ENCODE assay signal across 21 cellular contexts in the genomic region with DNA sequence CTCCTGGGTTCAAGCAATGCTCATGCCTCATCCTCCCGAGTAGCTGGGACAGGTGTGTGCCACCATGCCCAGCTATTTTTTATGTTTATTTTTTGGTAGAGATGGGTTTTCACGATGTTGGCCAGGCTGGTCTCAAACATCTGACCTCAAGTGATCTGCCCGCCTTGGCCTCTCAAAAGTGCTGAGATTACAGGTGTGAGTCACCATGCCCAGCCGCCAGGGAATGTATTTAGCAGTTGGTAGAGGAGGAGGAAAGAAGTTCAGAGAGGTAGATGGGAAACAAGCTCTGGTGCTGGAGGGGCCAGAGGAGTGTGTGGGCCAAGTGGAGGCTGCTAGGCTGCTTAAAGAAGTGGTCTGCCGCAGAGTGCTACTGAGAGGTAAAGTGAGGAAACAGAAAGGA. TPM values are rescaled to one million over a fixed set of nuclear protein-coding genes. Genes with fewer than 3 reads are reported as not detected.
A peak's percentile ranks its signal among the peaks of the same experiment; 100 is the strongest.
DNase-seq lines count a peak whose midpoint lies in the region; ATAC-seq lines count a peak whose summit lies in the region.
"Had no signal": no experiment of that assay in that cellular context is flagged by ENCODE, and none has a peak within 500 bp of the region (broad histone marks: within the 10 kb centered on the region; RNA-seq: fewer than 3 reads in every experiment).

No MANE protein-coding gene starts in this region.

- H3F3A ChIP-seq in GM23248 (ENCODE audit: insufficient read depth) = no peaks in the 10 kb centered on the region

- H4K20me1 ChIP-seq in GM23248 (ENCODE audit: insufficient read depth) = no peaks in the 10 kb centered on the region

- H3K27me3 ChIP-seq in MG63 (no peaks in the 10 kb centered on the region), GM23248 (replicated peaks; ENCODE audit: insufficient read depth) (no peaks in the 10 kb centered on the region)

- H3K79me2 ChIP-seq in GM23248 (ENCODE audit: insufficient read depth) = peaks cover 43% of the 10 kb centered on the region

- H3K27me3 Mint-ChIP-seq in dendritic cell treated with granulocyte-macrophage colony-stimulating factor and Interleukin-4, amounts not matched to agents 40 ng/mL and 50 ng/mL, for 4 days = no peaks in the 10 kb centered on the region
- H3K27me3 Mint-ChIP-seq: CD4-positive, alpha-beta memory T cell had no signal

- H3K27ac Mint-ChIP-seq in dendritic cell treated with granulocyte-macrophage colony-stimulating factor and Interleukin-4, amounts not matched to agents 40 ng/mL and 50 ng/mL, for 4 days = peak overlapping the region; percentile 24
- peak overlapping the region; percentile 34 for H3K27ac Mint-ChIP-seq in stimulated activated effector memory CD8-positive, alpha-beta T cell treated with anti-CD3 and anti-CD28 coated beads, Interleukin-12 subunit alpha, Interleukin-12 subunit beta, amount 100 ng/mL, for 72 hours
- H3K27ac Mint-ChIP-seq: HFFc6 had no signal

- H3K9me3 ChIP-seq in MG63 (no peaks in the 10 kb centered on the region), GM23248 (ENCODE audit: low read depth) (no peaks in the 10 kb centered on the region)

- WGBS in GM23248 (ENCODE audit: low coverage in 1 of 2, low lambda C conversion rate in 2 of 2, missing lambda C conversion rate in 2 of 2), 2 experiments = 95 to 97% methylated on average over 5 of the region's 5 CpGs

- peak; percentile 34 for DNase-seq in Daoy (ENCODE audit: low read depth)
- DNase-seq in MG63 = peak; percentile 30
- no peak for DNase-seq in stimulated activated effector memory CD8-positive, alpha-beta T cell treated with anti-CD3 and anti-CD28 coated beads, Interleukin-12 subunit alpha, Interleukin-12 subunit beta, amount 100 ng/mL, for 72 hours (ENCODE audit: low spot score in 2 of 2)
- no peak for DNase-seq in NCI-H524 (lab: John Stamatoyannopoulos, UW)
- DNase-seq in GM23248 = no peak
- no peak for DNase-seq in activated effector memory CD4-positive, alpha-beta T cell treated with Interleukin-2 at 50 U/mL for 16 hours
- DNase-seq: CD4-positive, alpha-beta memory T cell; DND-41; GF-D8; HFFc6; IMR-90; Kasumi-1; NCI-H1417 treated with DMSO at 0.1 percent for 48 hours; NCI-H2081; NCI-H510A; NCI-H82; PC-9; SW 1271 had no signal

- H3K4me1 Mint-ChIP-seq in dendritic cell treated with granulocyte-macrophage colony-stimulating factor and Interleukin-4, amounts not matched to agents 40 ng/mL and 50 ng/mL, for 4 days (ENCODE audit: low read depth) = peaks cover 74% of the 10 kb centered on the region
- peaks cover 33% of the 10 kb centered on the region for H3K4me1 Mint-ChIP-seq in stimulated activated effector memory CD8-positive, alpha-beta T cell treated with anti-CD3 and anti-CD28 coated beads, Interleukin-12 subunit alpha, Interleukin-12 subunit beta, amount 100 ng/mL, for 72 hours

- H3K4me1 ChIP-seq in GM23248 (ENCODE audit: insufficient read depth) = peaks cover 6% of the 10 kb centered on the region; the same call in 1 of the 2 replicates

- no peak overlapping the region for H3K4me3 ChIP-seq in MG63
- no peak overlapping the region for H3K4me3 ChIP-seq in GM23248
- H3K4me3 ChIP-seq: PC-9 had no signal

- H3K9me3 Mint-ChIP-seq in dendritic cell treated with granulocyte-macrophage colony-stimulating factor and Interleukin-4, amounts not matched to agents 40 ng/mL and 50 ng/mL, for 4 days = no peaks in the 10 kb centered on the region
- H3K9me3 Mint-ChIP-seq in stimulated activated effector memory CD8-positive, alpha-beta T cell treated with anti-CD3 and anti-CD28 coated beads, Interleukin-12 subunit alpha, Interleukin-12 subunit beta, amount 100 ng/mL, for 72 hours = no peaks in the 10 kb centered on the region
- H3K9me3 Mint-ChIP-seq: CD4-positive, alpha-beta memory T cell; HFFc6 had no signal

- H3K36me3 Mint-ChIP-seq in dendritic cell treated with granulocyte-macrophage colony-stimulating factor and Interleukin-4, amounts not matched to agents 40 ng/mL and 50 ng/mL, for 4 days (ENCODE audit: low read depth) = peaks cover 62% of the 10 kb centered on the region
- peaks cover 14% of the 10 kb centered on the region for H3K36me3 Mint-ChIP-seq in stimulated activated effector memory CD8-positive, alpha-beta T cell treated with anti-CD3 and anti-CD28 coated beads, Interleukin-12 subunit alpha, Interleukin-12 subunit beta, amount 100 ng/mL, for 72 hours

- no peak overlapping the region for H3K4me2 ChIP-seq in GM23248 (ENCODE audit: unreplicated experiment)
- H3K4me2 ChIP-seq: PC-9 had no signal

- no peak for ATAC-seq in stimulated activated effector memory CD8-positive, alpha-beta T cell treated with anti-CD3 and anti-CD28 coated beads, Interleukin-12 subunit alpha, Interleukin-12 subunit beta, amount 100 ng/mL, for 72 hours
- ATAC-seq in HG03196 (IDR thresholded peaks at IDR 0.05; ENCODE audit: unreplicated experiment) = no peak

- H3K27ac ChIP-seq in GM23248 = no peak overlapping the region
- H3K27ac ChIP-seq: PC-9 had no signal

- H3K36me3 ChIP-seq in MG63 = no peaks in the 10 kb centered on the region
- H3K36me3 ChIP-seq in GM23248 (ENCODE audit: low read depth) = no peaks in the 10 kb centered on the region

- H3K4me3 Mint-ChIP-seq in dendritic cell treated with granulocyte-macrophage colony-stimulating factor and Interleukin-4, amounts not matched to agents 40 ng/mL and 50 ng/mL, for 4 days = no peak overlapping the region
- H3K4me3 Mint-ChIP-seq in stimulated activated effector memory CD8-positive, alpha-beta T cell treated with anti-CD3 and anti-CD28 coated beads, Interleukin-12 subunit alpha, Interleukin-12 subunit beta, amount 100 ng/mL, for 72 hours = no peak overlapping the region
- H3K4me3 Mint-ChIP-seq: CD4-positive, alpha-beta memory T cell; HFFc6 had no signal

- H2AFZ ChIP-seq in GM23248 = no peak overlapping the region
- H2AFZ ChIP-seq: PC-9 had no signal

- no peak overlapping the region for H3K9ac ChIP-seq in GM23248

- H3K9me2 ChIP-seq in GM23248 (ENCODE audit: insufficient read depth) = no peaks in the 10 kb centered on the region

- intact Hi-C loops in dendritic cell treated with granulocyte-macrophage colony-stimulating factor and Interleukin-4, amounts not matched to agents 40 ng/mL and 50 ng/mL, for 4 days (cut with micrococcal nuclease) = no loop called here

- in situ Hi-C loops in GM23248 (cut with MboI) = no loop called here

RNA-seq across cellular contexts. Expression of a gene that starts 6.0 kb away (rescaled TPM):
- 1.8 and 3.3 TPM in 2 replicates for total RNA-seq in Daoy (2014; rRNA removed; shearing (Covaris generic))
- total RNA-seq in MG63 (2014; rRNA removed; shearing (Covaris generic); ENCODE audit: low replicate concordance) = 1.6 and 4.7 TPM in 2 replicates
- total RNA-seq in GM23248 (2014; rRNA removed; shearing (Covaris generic)) = 12.0 and 12.3 TPM in 2 replicates
- 5.4 and 6.0 TPM in 2 replicates for polyA plus RNA-seq in GM23248 (2016; fragmentation: Nextera tagmentation; extraction: Ambion mirVana)

RNA-seq across cellular contexts. Expression of a gene that starts 27.8 kb away (rescaled TPM):
- total RNA-seq in Daoy (2014; rRNA removed; shearing (Covaris generic)) = 37.0 and 49.8 TPM in 2 replicates
- 11.2 and 17.8 TPM in 2 replicates for total RNA-seq in MG63 (2014; rRNA removed; shearing (Covaris generic); ENCODE audit: low replicate concordance)
- 17.3 and 29.0 TPM in 2 replicates for total RNA-seq in GM23248 (2014; rRNA removed; shearing (Covaris generic))
- 28.1 and 28.3 TPM in 2 replicates for polyA plus RNA-seq in GM23248 (2016; fragmentation: Nextera tagmentation; extraction: Ambion mirVana)
- total RNA-seq: HT-29 had no signal

Comparison
In these comparisons a context has a peak if more than half of its experiments do, and no peak if none do; other contexts are left out.
1. DNase-seq: peak in Daoy (single experiment) and MG63 (single experiment); none in stimulated activated effector memory CD8-positive, alpha-beta T cell treated with anti-CD3 and anti-CD28 coated beads, Interleukin-12 subunit alpha, Interleukin-12 subunit beta, amount 100 ng/mL, for 72 hours (0 of 2), NCI-H524 (0 of 2), GM23248 (single experiment) and activated effector memory CD4-positive, alpha-beta T cell treated with Interleukin-2 at 50 U/mL for 16 hours (single experiment).